Comparison of ENCODE assay signal across 9 cellular contexts in genomic region chr5:42057254-42057690, GRCh38.
DNase-seq lines count a peak whose midpoint lies in the region; ATAC-seq and TF ChIP-seq lines count a peak whose summit lies in the region.
"Had no signal": no experiment of that assay in that cellular context is flagged by ENCODE, and none has a peak within 500 bp of the region (broad histone marks: within the 10 kb centered on the region; RNA-seq: fewer than 3 reads in every experiment).

No MANE protein-coding gene starts in this region.

- no peaks in the 10 kb centered on the region for H3K9me3 ChIP-seq in cardiac muscle cell (ENCODE audit: low read depth)

- H3K4me3 ChIP-seq in cardiac muscle cell, result no peak overlapping the region

- no peaks in the 10 kb centered on the region for H3K36me3 ChIP-seq in cardiac muscle cell

- H3K27ac ChIP-seq in cardiac muscle cell, result no peak overlapping the region
- H3K27ac ChIP-seq: epithelial cell of prostate had no signal

- DNase-seq in EL (peak; percentile 41), HT-29 (ENCODE audit: low spot score) (peak; percentile 64), RPMI7951 (ENCODE audit: low read depth) (peak; percentile 44), cardiac muscle cell (ENCODE audit: low read depth in 1 of 2, low spot score in 1 of 2) (peak; percentile 30 to 60), NCI-H1048 (lab: John Stamatoyannopoulos, UW) (no peak)
- peak; percentile 80 for DNase-seq in activated effector memory CD4-positive, alpha-beta T cell treated with anti-CD3 and anti-CD28 coated beads, Interleukin-2, amount 50 U/mL, for 16 hours
- peak; percentile 21 to 31 for DNase-seq in stimulated activated CD4-positive, alpha-beta T cell treated with anti-CD3 and anti-CD28 coated beads, Interleukin-12 subunit alpha, Interleukin-12 subunit beta, amount 100 ng/mL, for 24 hours (ENCODE audit: low read depth in 2 of 2)

- peak; percentile 93 for ATAC-seq in GM21526 (IDR thresholded peaks at IDR 0.05; ENCODE audit: low FRiP score, unreplicated experiment)

- no peaks in the 10 kb centered on the region for H3K27me3 ChIP-seq in cardiac muscle cell

- peak; percentile 69 for TF ChIP-seq CTCF in cardiac muscle cell (IDR thresholded peaks at IDR 0.05; ENCODE audit: low read depth, low read length)

- H3K4me1 ChIP-seq in cardiac muscle cell (ENCODE audit: low read depth), result no peaks in the 10 kb centered on the region
